In genomic region chr3:111669926-111670630, GRCh38 we compare ENCODE assay signal across 13 cellular contexts. TPM values are rescaled to one million over a fixed set of nuclear protein-coding genes. Genes with fewer than 3 reads are reported as not detected.
DNase-seq lines count a peak whose midpoint lies in the region; ATAC-seq lines count a peak whose summit lies in the region.
"Had no signal": no experiment of that assay in that cellular context is flagged by ENCODE, and none has a peak within 500 bp of the region (broad histone marks: within the 10 kb centered on the region; RNA-seq: fewer than 3 reads in every experiment).

No MANE protein-coding gene starts in this region.

- no peaks in the 10 kb centered on the region for H3K27me3 Mint-ChIP-seq in central memory CD8-positive, alpha-beta T cell
- no peaks in the 10 kb centered on the region for H3K27me3 Mint-ChIP-seq in naive thymus-derived CD8-positive, alpha-beta T cell
- H3K27me3 Mint-ChIP-seq in stimulated activated naive B cell treated with anti-CD40 and anti-IgM and Interleukin-4, amounts not matched to agents 10 μg/mL and 1 μg/mL and 100 μg/mL, for 72 hours: no peaks in the 10 kb centered on the region

- DNase-seq in EL (peak; percentile 92), RKO (ENCODE audit: low spot score) (peak; percentile 4), AML-193 (lab: John Stamatoyannopoulos, UW) (no peak), NOMO-1 treated with DMSO at 0.1 percent for 48 hours (lab: John Stamatoyannopoulos, UW; ENCODE audit: unreplicated experiment) (no peak)
- no peak for DNase-seq in central memory CD8-positive, alpha-beta T cell (ENCODE audit: low spot score in 2 of 2)
- DNase-seq in naive thymus-derived CD8-positive, alpha-beta T cell: no peak
- DNase-seq in stimulated activated naive B cell treated with anti-CD40 and anti-IgM and Interleukin-4, amounts not matched to agents 10 μg/mL and 1 μg/mL and 100 μg/mL, for 72 hours: no peak
- DNase-seq: NCI-H510A; ovary; stimulated activated CD4-positive, alpha-beta T cell treated with anti-CD3 and anti-CD28 coated beads, Interleukin-2, amount 100 ng/mL, for 24 hours; stimulated activated naive CD4-positive, alpha-beta T cell treated with Interleukin-2 at 50 U/mL for 16 hours had no signal

- no peak for ATAC-seq in central memory CD8-positive, alpha-beta T cell (replicated peaks; ENCODE audit: extremely low read depth, poor library complexity, severe bottlenecking)
- ATAC-seq in naive thymus-derived CD8-positive, alpha-beta T cell: no peak
- no peak for ATAC-seq in stimulated activated naive B cell treated with anti-CD40 and anti-IgM and Interleukin-4, amounts not matched to agents 10 μg/mL and 1 μg/mL and 100 μg/mL, for 72 hours (replicated peaks)
- no peak for ATAC-seq in HG02642 (IDR thresholded peaks at IDR 0.05; ENCODE audit: poor library complexity, unreplicated experiment)
- ATAC-seq: Right ventricle myocardium inferior had no signal

- peak overlapping the region; percentile 29 for H3K27ac Mint-ChIP-seq in central memory CD8-positive, alpha-beta T cell (ENCODE audit: low read depth)
- peak overlapping the region in 6 of 10 donors; percentile 16 to 92 (median 46) for H3K27ac Mint-ChIP-seq in naive thymus-derived CD8-positive, alpha-beta T cell
- H3K27ac Mint-ChIP-seq in stimulated activated naive B cell treated with anti-CD40 and anti-IgM and Interleukin-4, amounts not matched to agents 10 μg/mL and 1 μg/mL and 100 μg/mL, for 72 hours: no peak overlapping the region

- H3K9me3 Mint-ChIP-seq in central memory CD8-positive, alpha-beta T cell: no peaks in the 10 kb centered on the region
- H3K9me3 Mint-ChIP-seq in naive thymus-derived CD8-positive, alpha-beta T cell: no peaks in the 10 kb centered on the region
- no peaks in the 10 kb centered on the region for H3K9me3 Mint-ChIP-seq in stimulated activated naive B cell treated with anti-CD40 and anti-IgM and Interleukin-4, amounts not matched to agents 10 μg/mL and 1 μg/mL and 100 μg/mL, for 72 hours

- no peak overlapping the region for H3K4me3 Mint-ChIP-seq in central memory CD8-positive, alpha-beta T cell
- no peak overlapping the region for H3K4me3 Mint-ChIP-seq in naive thymus-derived CD8-positive, alpha-beta T cell
- H3K4me3 Mint-ChIP-seq in stimulated activated naive B cell treated with anti-CD40 and anti-IgM and Interleukin-4, amounts not matched to agents 10 μg/mL and 1 μg/mL and 100 μg/mL, for 72 hours: no peak overlapping the region

- POLR2A ChIA-PET in naive thymus-derived CD8-positive, alpha-beta T cell (lab: Charles Lee): interaction anchor here (1.6 to 2.3 kb wide), 2 partner anchors 21 to 27 kb away, joined by 3 to 14 read pairs; no protein-coding TSS in a partner anchor

- H3K4me1 Mint-ChIP-seq in central memory CD8-positive, alpha-beta T cell: peaks cover 63% of the 10 kb centered on the region
- H3K4me1 Mint-ChIP-seq in naive thymus-derived CD8-positive, alpha-beta T cell: peaks cover 28 to 77% (median 75%) of the 10 kb centered on the region in 4 donors
- peaks cover 25 to 44% of the 10 kb centered on the region in 2 donors for H3K4me1 Mint-ChIP-seq in stimulated activated naive B cell treated with anti-CD40 and anti-IgM and Interleukin-4, amounts not matched to agents 10 μg/mL and 1 μg/mL and 100 μg/mL, for 72 hours

- peaks cover 13% of the 10 kb centered on the region for H3K36me3 Mint-ChIP-seq in central memory CD8-positive, alpha-beta T cell (ENCODE audit: insufficient read depth)
- H3K36me3 Mint-ChIP-seq in naive thymus-derived CD8-positive, alpha-beta T cell: peaks cover 0 to 6% (median 3%) of the 10 kb centered on the region in 3 donors
- H3K36me3 Mint-ChIP-seq in stimulated activated naive B cell treated with anti-CD40 and anti-IgM and Interleukin-4, amounts not matched to agents 10 μg/mL and 1 μg/mL and 100 μg/mL, for 72 hours: peaks cover 0 to 3% of the 10 kb centered on the region in 2 donors

RNA-seq across cellular contexts. Expression of gene PLCXD2, which starts 4.4 kb away (rescaled TPM):
- total RNA-seq in naive thymus-derived CD8-positive, alpha-beta T cell: 10 to 100 TPM; 11.6 to 12.3 TPM
- 1 to 10 TPM; 2.3 to 2.5 (median 2.4) TPM for polyA plus RNA-seq in naive thymus-derived CD8-positive, alpha-beta T cell

Comparison
In these comparisons a context has a peak if more than half of its experiments do, and no peak if none do; other contexts are left out.
1. DNase-seq: peak in EL (single experiment) and RKO (single experiment); none in central memory CD8-positive, alpha-beta T cell (0 of 2), naive thymus-derived CD8-positive, alpha-beta T cell (0 of 10), stimulated activated naive B cell treated with anti-CD40 and anti-IgM and Interleukin-4, amounts not matched to agents 10 μg/mL and 1 μg/mL and 100 μg/mL, for 72 hours (single experiment), AML-193 (0 of 2) and NOMO-1 treated with DMSO at 0.1 percent for 48 hours (single experiment).